1 cellular context compared by ENCODE assay signal in the genomic region with DNA sequence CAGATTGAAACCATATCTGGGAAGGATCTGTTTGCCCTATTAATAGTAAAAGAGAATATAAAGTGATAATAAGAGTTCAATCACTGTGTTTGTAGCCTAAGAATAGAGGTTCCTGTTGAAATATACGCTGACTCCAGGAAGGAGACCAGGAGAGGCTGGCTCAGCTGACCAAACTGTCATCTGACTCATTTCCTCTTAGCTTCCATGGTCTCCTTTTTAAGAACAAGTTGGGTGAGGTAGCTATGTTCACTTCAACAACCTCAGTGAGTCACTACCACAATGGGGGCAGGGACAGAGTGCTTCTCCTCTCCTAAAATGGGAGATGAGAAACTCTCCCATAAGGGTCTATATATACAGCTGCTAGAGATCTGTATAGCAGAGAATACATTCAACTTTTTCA.
A peak's percentile ranks its signal among the peaks of the same experiment; 100 is the strongest.
TF ChIP-seq lines count a peak whose summit lies in the region.

No MANE protein-coding gene starts in this region.

TF ChIP-seq in K562, 482 proteins besides CTCF, POLR2A, EP300 and RAD21 (continued from another document and continues in another):
- no peak for TF ChIP-seq XRCC3 (IDR thresholded peaks at IDR 0.05)
- TF ChIP-seq BCOR (IDR thresholded peaks at IDR 0.05): no peak
- no peak for TF ChIP-seq ZNF717 (CRISPR knock-in tag; IDR thresholded peaks at IDR 0.05)
- no peak for TF ChIP-seq CXXC5 (CRISPR knock-in tag; IDR thresholded peaks at IDR 0.05)
- TF ChIP-seq, protein P1, sequence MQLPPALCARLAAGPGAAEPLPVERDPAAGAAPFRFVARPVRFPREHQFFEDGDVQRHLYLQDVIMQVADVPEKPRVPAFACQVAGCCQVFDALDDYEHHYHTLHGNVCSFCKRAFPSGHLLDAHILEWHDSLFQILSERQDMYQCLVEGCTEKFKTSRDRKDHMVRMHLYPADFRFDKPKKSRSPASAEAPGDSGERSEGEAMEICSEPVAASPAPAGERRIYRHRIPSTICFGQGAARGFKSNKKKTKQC (CRISPR knock-in tag; IDR thresholded peaks at IDR 0.05): no peak
- TF ChIP-seq, protein P2, sequence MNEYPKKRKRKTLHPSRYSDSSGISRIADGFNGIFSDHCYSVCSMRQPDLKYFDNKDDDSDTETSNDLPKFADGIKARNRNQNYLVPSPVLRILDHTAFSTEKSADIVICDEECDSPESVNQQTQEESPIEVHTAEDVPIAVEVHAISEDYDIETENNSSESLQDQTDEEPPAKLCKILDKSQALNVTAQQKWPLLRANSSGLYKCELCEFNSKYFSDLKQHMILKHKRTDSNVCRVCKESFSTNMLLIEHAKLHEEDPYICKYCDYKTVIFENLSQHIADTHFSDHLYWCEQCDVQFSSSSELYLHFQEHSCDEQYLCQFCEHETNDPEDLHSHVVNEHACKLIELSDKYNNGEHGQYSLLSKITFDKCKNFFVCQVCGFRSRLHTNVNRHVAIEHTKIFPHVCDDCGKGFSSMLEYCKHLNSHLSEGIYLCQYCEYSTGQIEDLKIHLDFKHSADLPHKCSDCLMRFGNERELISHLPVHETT (CRISPR knock-in tag; conservative IDR thresholded peaks at IDR 0.05 in 1 of 2, IDR thresholded peaks at IDR 0.05 in 1 of 2): no peak
- no peak for TF ChIP-seq CHCHD3 (CRISPR knock-in tag; IDR thresholded peaks at IDR 0.05)
- TF ChIP-seq KDM2B (CRISPR knock-in tag; IDR thresholded peaks at IDR 0.05): no peak
- TF ChIP-seq, protein P3, sequence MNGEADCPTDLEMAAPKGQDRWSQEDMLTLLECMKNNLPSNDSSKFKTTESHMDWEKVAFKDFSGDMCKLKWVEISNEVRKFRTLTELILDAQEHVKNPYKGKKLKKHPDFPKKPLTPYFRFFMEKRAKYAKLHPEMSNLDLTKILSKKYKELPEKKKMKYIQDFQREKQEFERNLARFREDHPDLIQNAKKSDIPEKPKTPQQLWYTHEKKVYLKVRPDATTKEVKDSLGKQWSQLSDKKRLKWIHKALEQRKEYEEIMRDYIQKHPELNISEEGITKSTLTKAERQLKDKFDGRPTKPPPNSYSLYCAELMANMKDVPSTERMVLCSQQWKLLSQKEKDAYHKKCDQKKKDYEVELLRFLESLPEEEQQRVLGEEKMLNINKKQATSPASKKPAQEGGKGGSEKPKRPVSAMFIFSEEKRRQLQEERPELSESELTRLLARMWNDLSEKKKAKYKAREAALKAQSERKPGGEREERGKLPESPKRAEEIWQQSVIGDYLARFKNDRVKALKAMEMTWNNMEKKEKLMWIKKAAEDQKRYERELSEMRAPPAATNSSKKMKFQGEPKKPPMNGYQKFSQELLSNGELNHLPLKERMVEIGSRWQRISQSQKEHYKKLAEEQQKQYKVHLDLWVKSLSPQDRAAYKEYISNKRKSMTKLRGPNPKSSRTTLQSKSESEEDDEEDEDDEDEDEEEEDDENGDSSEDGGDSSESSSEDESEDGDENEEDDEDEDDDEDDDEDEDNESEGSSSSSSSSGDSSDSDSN (IDR thresholded peaks at IDR 0.05; ENCODE audit: borderline replicate concordance in 1 of 2, low read depth in 2 of 2, low read length in 2 of 2): no peak
- no peak for TF ChIP-seq FIP1L1 (IDR thresholded peaks at IDR 0.05; ENCODE audit: low read depth, low read length, poor library complexity, severe bottlenecking)
- 0 out of 2 replicates have a peak, but pooled peaks have one; percentile 44 for TF ChIP-seq CREM (IDR thresholded peaks at IDR 0.05; ENCODE audit: low read depth)
- TF ChIP-seq, protein P4, sequence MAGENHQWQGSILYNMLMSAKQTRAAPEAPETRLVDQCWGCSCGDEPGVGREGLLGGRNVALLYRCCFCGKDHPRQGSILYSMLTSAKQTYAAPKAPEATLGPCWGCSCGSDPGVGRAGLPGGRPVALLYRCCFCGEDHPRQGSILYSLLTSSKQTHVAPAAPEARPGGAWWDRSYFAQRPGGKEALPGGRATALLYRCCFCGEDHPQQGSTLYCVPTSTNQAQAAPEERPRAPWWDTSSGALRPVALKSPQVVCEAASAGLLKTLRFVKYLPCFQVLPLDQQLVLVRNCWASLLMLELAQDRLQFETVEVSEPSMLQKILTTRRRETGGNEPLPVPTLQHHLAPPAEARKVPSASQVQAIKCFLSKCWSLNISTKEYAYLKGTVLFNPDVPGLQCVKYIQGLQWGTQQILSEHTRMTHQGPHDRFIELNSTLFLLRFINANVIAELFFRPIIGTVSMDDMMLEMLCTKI (IDR thresholded peaks at IDR 0.05; ENCODE audit: partially characterized antibody): no peak
- TF ChIP-seq, protein P5, sequence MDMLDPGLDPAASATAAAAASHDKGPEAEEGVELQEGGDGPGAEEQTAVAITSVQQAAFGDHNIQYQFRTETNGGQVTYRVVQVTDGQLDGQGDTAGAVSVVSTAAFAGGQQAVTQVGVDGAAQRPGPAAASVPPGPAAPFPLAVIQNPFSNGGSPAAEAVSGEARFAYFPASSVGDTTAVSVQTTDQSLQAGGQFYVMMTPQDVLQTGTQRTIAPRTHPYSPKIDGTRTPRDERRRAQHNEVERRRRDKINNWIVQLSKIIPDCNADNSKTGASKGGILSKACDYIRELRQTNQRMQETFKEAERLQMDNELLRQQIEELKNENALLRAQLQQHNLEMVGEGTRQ (CRISPR knock-in tag; IDR thresholded peaks at IDR 0.05): peak; percentile 67
- TF ChIP-seq, protein P6, sequence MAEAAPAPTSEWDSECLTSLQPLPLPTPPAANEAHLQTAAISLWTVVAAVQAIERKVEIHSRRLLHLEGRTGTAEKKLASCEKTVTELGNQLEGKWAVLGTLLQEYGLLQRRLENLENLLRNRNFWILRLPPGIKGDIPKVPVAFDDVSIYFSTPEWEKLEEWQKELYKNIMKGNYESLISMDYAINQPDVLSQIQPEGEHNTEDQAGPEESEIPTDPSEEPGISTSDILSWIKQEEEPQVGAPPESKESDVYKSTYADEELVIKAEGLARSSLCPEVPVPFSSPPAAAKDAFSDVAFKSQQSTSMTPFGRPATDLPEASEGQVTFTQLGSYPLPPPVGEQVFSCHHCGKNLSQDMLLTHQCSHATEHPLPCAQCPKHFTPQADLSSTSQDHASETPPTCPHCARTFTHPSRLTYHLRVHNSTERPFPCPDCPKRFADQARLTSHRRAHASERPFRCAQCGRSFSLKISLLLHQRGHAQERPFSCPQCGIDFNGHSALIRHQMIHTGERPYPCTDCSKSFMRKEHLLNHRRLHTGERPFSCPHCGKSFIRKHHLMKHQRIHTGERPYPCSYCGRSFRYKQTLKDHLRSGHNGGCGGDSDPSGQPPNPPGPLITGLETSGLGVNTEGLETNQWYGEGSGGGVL (CRISPR knock-in tag; IDR thresholded peaks at IDR 0.05): no peak
- no peak for TF ChIP-seq KHSRP (IDR thresholded peaks at IDR 0.05)
- TF ChIP-seq, protein P7, sequence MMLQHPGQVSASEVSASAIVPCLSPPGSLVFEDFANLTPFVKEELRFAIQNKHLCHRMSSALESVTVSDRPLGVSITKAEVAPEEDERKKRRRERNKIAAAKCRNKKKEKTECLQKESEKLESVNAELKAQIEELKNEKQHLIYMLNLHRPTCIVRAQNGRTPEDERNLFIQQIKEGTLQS (IDR thresholded peaks at IDR 0.05): peak; percentile 46; the same call in 1 of the 2 replicates
- TF ChIP-seq, protein P7 (CRISPR knock-in tag; conservative IDR thresholded peaks at IDR 0.05): no peak
- peak; percentile 49; the same call in 1 of the 2 replicates for TF ChIP-seq RAD51 (IDR thresholded peaks at IDR 0.05; ENCODE audit: borderline replicate concordance, low read depth)
- TF ChIP-seq ZBTB8A (IDR thresholded peaks at IDR 0.05; ENCODE audit: partially characterized antibody): no peak
- no peak for TF ChIP-seq CHD1 (IDR thresholded peaks at IDR 0.05; ENCODE audit: low read length)
- no peak for TF ChIP-seq BACH1 (tag; IDR thresholded peaks at IDR 0.05)
- TF ChIP-seq, protein P8, sequence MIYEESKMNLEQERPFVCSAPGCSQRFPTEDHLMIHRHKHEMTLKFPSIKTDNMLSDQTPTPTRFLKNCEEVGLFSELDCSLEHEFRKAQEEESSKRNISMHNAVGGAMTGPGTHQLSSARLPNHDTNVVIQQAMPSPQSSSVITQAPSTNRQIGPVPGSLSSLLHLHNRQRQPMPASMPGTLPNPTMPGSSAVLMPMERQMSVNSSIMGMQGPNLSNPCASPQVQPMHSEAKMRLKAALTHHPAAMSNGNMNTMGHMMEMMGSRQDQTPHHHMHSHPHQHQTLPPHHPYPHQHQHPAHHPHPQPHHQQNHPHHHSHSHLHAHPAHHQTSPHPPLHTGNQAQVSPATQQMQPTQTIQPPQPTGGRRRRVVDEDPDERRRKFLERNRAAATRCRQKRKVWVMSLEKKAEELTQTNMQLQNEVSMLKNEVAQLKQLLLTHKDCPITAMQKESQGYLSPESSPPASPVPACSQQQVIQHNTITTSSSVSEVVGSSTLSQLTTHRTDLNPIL (CRISPR knock-in tag; IDR thresholded peaks at IDR 0.05): no peak
- TF ChIP-seq PRMT5 (CRISPR knock-in tag; IDR thresholded peaks at IDR 0.05): no peak
- TF ChIP-seq, protein P9, sequence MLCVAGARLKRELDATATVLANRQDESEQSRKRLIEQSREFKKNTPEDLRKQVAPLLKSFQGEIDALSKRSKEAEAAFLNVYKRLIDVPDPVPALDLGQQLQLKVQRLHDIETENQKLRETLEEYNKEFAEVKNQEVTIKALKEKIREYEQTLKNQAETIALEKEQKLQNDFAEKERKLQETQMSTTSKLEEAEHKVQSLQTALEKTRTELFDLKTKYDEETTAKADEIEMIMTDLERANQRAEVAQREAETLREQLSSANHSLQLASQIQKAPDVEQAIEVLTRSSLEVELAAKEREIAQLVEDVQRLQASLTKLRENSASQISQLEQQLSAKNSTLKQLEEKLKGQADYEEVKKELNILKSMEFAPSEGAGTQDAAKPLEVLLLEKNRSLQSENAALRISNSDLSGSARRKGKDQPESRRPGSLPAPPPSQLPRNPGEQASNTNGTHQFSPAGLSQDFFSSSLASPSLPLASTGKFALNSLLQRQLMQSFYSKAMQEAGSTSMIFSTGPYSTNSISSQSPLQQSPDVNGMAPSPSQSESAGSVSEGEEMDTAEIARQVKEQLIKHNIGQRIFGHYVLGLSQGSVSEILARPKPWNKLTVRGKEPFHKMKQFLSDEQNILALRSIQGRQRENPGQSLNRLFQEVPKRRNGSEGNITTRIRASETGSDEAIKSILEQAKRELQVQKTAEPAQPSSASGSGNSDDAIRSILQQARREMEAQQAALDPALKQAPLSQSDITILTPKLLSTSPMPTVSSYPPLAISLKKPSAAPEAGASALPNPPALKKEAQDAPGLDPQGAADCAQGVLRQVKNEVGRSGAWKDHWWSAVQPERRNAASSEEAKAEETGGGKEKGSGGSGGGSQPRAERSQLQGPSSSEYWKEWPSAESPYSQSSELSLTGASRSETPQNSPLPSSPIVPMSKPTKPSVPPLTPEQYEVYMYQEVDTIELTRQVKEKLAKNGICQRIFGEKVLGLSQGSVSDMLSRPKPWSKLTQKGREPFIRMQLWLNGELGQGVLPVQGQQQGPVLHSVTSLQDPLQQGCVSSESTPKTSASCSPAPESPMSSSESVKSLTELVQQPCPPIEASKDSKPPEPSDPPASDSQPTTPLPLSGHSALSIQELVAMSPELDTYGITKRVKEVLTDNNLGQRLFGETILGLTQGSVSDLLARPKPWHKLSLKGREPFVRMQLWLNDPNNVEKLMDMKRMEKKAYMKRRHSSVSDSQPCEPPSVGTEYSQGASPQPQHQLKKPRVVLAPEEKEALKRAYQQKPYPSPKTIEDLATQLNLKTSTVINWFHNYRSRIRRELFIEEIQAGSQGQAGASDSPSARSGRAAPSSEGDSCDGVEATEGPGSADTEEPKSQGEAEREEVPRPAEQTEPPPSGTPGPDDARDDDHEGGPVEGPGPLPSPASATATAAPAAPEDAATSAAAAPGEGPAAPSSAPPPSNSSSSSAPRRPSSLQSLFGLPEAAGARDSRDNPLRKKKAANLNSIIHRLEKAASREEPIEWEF (CRISPR knock-in tag; IDR thresholded peaks at IDR 0.05): no peak
- TF ChIP-seq GABPB1 (CRISPR knock-in tag; IDR thresholded peaks at IDR 0.05): peak; percentile 72; the same call in 1 of the 2 replicates
- no peak for TF ChIP-seq RBM22 (IDR thresholded peaks at IDR 0.05; ENCODE audit: low read depth, low read length, poor library complexity, severe bottlenecking)
- TF ChIP-seq CBX2 (IDR thresholded peaks at IDR 0.05; ENCODE audit: insufficient read depth, low read length, poor library complexity, severe bottlenecking): no peak
- no peak for TF ChIP-seq ZNF75A (CRISPR knock-in tag; IDR thresholded peaks at IDR 0.05)
- TF ChIP-seq YY1 (IDR thresholded peaks at IDR 0.05; ENCODE audit: borderline replicate concordance in 1 of 3, control insufficient read depth in 1 of 3, extremely low read depth in 1 of 3, insufficient read depth in 3 of 3, insufficient read length in 1 of 3, insufficient replicate concordance in 2 of 3, low read depth in 1 of 3, low read length in 2 of 3): no peak
- TF ChIP-seq NR2F6 (CRISPR knock-in tag; IDR thresholded peaks at IDR 0.05): no peak
- TF ChIP-seq, protein P10, sequence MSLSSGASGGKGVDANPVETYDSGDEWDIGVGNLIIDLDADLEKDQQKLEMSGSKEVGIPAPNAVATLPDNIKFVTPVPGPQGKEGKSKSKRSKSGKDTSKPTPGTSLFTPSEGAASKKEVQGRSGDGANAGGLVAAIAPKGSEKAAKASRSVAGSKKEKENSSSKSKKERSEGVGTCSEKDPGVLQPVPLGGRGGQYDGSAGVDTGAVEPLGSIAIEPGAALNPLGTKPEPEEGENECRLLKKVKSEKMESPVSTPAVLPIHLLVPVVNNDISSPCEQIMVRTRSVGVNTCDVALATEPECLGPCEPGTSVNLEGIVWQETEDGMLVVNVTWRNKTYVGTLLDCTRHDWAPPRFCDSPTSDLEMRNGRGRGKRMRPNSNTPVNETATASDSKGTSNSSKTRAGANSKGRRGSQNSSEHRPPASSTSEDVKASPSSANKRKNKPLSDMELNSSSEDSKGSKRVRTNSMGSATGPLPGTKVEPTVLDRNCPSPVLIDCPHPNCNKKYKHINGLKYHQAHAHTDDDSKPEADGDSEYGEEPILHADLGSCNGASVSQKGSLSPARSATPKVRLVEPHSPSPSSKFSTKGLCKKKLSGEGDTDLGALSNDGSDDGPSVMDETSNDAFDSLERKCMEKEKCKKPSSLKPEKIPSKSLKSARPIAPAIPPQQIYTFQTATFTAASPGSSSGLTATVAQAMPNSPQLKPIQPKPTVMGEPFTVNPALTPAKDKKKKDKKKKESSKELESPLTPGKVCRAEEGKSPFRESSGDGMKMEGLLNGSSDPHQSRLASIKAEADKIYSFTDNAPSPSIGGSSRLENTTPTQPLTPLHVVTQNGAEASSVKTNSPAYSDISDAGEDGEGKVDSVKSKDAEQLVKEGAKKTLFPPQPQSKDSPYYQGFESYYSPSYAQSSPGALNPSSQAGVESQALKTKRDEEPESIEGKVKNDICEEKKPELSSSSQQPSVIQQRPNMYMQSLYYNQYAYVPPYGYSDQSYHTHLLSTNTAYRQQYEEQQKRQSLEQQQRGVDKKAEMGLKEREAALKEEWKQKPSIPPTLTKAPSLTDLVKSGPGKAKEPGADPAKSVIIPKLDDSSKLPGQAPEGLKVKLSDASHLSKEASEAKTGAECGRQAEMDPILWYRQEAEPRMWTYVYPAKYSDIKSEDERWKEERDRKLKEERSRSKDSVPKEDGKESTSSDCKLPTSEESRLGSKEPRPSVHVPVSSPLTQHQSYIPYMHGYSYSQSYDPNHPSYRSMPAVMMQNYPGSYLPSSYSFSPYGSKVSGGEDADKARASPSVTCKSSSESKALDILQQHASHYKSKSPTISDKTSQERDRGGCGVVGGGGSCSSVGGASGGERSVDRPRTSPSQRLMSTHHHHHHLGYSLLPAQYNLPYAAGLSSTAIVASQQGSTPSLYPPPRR (CRISPR knock-in tag; IDR thresholded peaks at IDR 0.05; ENCODE audit: borderline replicate concordance): no peak
- TF ChIP-seq SRF (CRISPR knock-in tag; IDR thresholded peaks at IDR 0.05): no peak
- TF ChIP-seq HCFC1 (IDR thresholded peaks at IDR 0.05; ENCODE audit: low read depth, low read length): 0 out of 2 replicates have a peak, but pooled peaks have one; percentile 33
- no peak for TF ChIP-seq POLR3A (IDR thresholded peaks at IDR 0.05; ENCODE audit: borderline replicate concordance, extremely low read depth, insufficient read depth, insufficient read length)
- no peak for TF ChIP-seq HMGN3 (IDR thresholded peaks at IDR 0.05; ENCODE audit: borderline replicate concordance, extremely low read depth, insufficient read length, low read depth, low read length)
- TF ChIP-seq ZNF586 (CRISPR knock-in tag; conservative IDR thresholded peaks at IDR 0.05): no peak
